In the genomic region with DNA sequence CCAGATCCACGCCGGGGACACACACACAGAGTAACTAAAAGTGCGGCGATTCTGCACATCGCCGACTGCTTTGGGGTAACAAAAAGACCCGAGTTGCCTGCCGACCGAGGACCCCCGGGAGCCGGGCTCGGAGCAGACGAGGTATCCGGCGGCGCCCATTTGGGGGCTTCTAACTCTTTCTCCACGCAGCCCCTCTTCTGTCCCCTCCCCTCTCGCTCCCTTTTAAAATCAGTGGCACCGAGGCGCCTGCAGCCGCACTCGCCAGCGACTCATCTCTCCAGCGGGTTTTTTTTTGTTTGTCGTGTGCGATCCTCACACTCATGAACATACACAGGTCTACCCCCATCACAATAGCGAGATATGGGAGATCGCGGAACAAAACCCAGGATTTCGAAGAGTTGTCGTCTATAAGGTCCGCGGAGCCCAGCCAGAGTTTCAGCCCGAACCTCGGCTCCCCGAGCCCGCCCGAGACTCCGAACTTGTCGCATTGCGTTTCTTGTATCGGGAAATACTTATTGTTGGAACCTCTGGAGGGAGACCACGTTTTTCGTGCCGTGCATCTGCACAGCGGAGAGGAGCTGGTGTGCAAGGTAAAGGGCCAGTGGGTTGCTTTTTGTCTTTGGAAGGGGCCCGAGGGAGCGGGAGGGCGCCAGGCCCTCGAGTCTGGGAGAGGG, we compare ENCODE assay signal across 8 cellular contexts. TPM values are rescaled to one million over a fixed set of nuclear protein-coding genes. Genes with fewer than 3 reads are reported as not detected.
DNase-seq lines count a peak whose midpoint lies in the region; ATAC-seq and TF ChIP-seq lines count a peak whose summit lies in the region.

No MANE protein-coding gene starts in this region.

- H4K20me1 ChIP-seq in mammary epithelial cell (ENCODE audit: insufficient read depth, low read length), result no peaks in the 10 kb centered on the region

- ATAC-seq in heart left ventricle (no peak), left cardiac atrium (no peak), left lobe of liver (peak; percentile 1)
- ATAC-seq in stimulated activated effector memory CD8-positive, alpha-beta T cell treated with anti-CD3 and anti-CD28 coated beads, Interleukin-12 subunit alpha, Interleukin-12 subunit beta, amount 100 ng/mL, for 72 hours, result peak; percentile 11

- TF ChIP-seq CTCF in heart left ventricle (IDR thresholded peaks at IDR 0.05) (no peak), mammary epithelial cell (conservative IDR thresholded peaks at IDR 0.05 in 1 of 2, IDR thresholded peaks at IDR 0.05 in 1 of 2; ENCODE audit: extremely low read depth in 1 of 2, insufficient read depth in 1 of 2, low read depth in 1 of 2, low read length in 2 of 2) (no peak)

- no peak for TF ChIP-seq POLR2A in heart left ventricle (IDR thresholded peaks at IDR 0.05)

- in situ Hi-C loops in mammary epithelial cell (cut with MboI; ENCODE audit: low sequenced_read_pairs in 2 of 2), result loop anchor here (10.0 to 25.0 kb wide), 6 partner anchors 256 to 883 kb away; no protein-coding TSS in a partner anchor

- WGBS in heart left ventricle, 4 donors, result 0% methylated on average over 36 to 50 of the region's 50 CpGs
- WGBS in mammary epithelial cell (ENCODE audit: low coverage, missing lambda C conversion rate), result 1% methylated on average over 27 of the region's 50 CpGs

- H3K9me3 Mint-ChIP-seq in stimulated activated effector memory CD8-positive, alpha-beta T cell treated with anti-CD3 and anti-CD28 coated beads, Interleukin-12 subunit alpha, Interleukin-12 subunit beta, amount 100 ng/mL, for 72 hours, result no peaks in the 10 kb centered on the region

- H3K9me3 ChIP-seq in heart left ventricle (no peaks in the 10 kb centered on the region), SK-N-MC (ENCODE audit: low read depth, low read length) (no peaks in the 10 kb centered on the region), mammary epithelial cell (replicated peaks; ENCODE audit: insufficient read depth, low read length) (no peaks in the 10 kb centered on the region)

- peaks cover 56% of the 10 kb centered on the region for H3K79me2 ChIP-seq in mammary epithelial cell (ENCODE audit: insufficient read depth, low read length)

- CTCF ChIA-PET in mammary epithelial cell (lab: Charles Lee; ENCODE audit: low non-redundant PET), result interaction anchor here (0.6 to 2.1 kb wide), 7 partner anchors 139 to 766 kb away, joined by 3 to 16 read pairs (median 4); no protein-coding TSS in a partner anchor

- dilution Hi-C loops in mammary epithelial cell (cut with HindIII; ENCODE audit: low sequenced_read_pairs), result no loop called here

- DNase-seq in heart left ventricle, result peak in 1 of 5 donors; percentile 33
- DNase-seq in left cardiac atrium, result no peak
- no peak for DNase-seq in SK-N-MC (ENCODE audit: low read depth, low spot score)
- peak; percentile 47 for DNase-seq in mammary epithelial cell
- no peak for DNase-seq in left lobe of liver (ENCODE audit: low spot score)
- peak in 1 of 2 donors; percentile 64 for DNase-seq in stimulated activated effector memory CD8-positive, alpha-beta T cell treated with anti-CD3 and anti-CD28 coated beads, Interleukin-12 subunit alpha, Interleukin-12 subunit beta, amount 100 ng/mL, for 72 hours (ENCODE audit: low spot score in 2 of 2)
- no peak for DNase-seq in GDM1 (lab: John Stamatoyannopoulos, UW)
- DNase-seq in SKM-1 (lab: John Stamatoyannopoulos, UW; ENCODE audit: unreplicated experiment), result no peak

- intact Hi-C loops in heart left ventricle (cut with DNase I), result loop anchor here (1.0 to 10.0 kb wide), 36 partner anchors 89 to 891 kb away; no protein-coding TSS in a partner anchor
- intact Hi-C loops in left cardiac atrium (cut with DNase I), result loop anchor here (2.0 to 10.0 kb wide), 7 partner anchors 173 to 886 kb away; no protein-coding TSS in a partner anchor
- intact Hi-C loops in mammary epithelial cell (cut with micrococcal nuclease), result loop anchor here (1.0 to 5.0 kb wide), 9 partner anchors 131 to 888 kb away; no protein-coding TSS in a partner anchor

- no TSS peak for BruUV-seq in mammary epithelial cell (replicated peaks; lab: Mats Ljungman, UMichigan)

- H3K36me3 ChIP-seq in heart left ventricle (peaks cover 0 to 7% (median 3%) of the 10 kb centered on the region in 9 donors), SK-N-MC (ENCODE audit: insufficient read depth, low read length) (peaks cover 5% of the 10 kb centered on the region; the same call in 1 of the 2 replicates), mammary epithelial cell (ENCODE audit: insufficient read depth, low read length) (no peaks in the 10 kb centered on the region)

- H3K4me3 ChIP-seq in heart left ventricle, result peak overlapping the region; percentile 68 to 97 (median 87)
- peak overlapping the region; percentile 89 for H3K4me3 ChIP-seq in SK-N-MC
- peak overlapping the region; percentile 76 to 89 (median 87) for H3K4me3 ChIP-seq in mammary epithelial cell (replicated peaks in 1 of 3; ENCODE audit: insufficient read depth in 1 of 3, low read depth in 2 of 3, low read length in 3 of 3)

- H3K27ac Mint-ChIP-seq in stimulated activated effector memory CD8-positive, alpha-beta T cell treated with anti-CD3 and anti-CD28 coated beads, Interleukin-12 subunit alpha, Interleukin-12 subunit beta, amount 100 ng/mL, for 72 hours, result peak overlapping the region; percentile 88

- H3K27ac ChIP-seq in heart left ventricle (peak overlapping the region; percentile 90 to 100 (median 96)), SK-N-MC (0 out of 2 replicates have a peak overlapping the region, but pooled peaks have one; percentile 61), mammary epithelial cell (ENCODE audit: insufficient read depth, low read depth, low read length) (peak overlapping the region; percentile 23)

- peak overlapping the region; percentile 89 for H2AFZ ChIP-seq in mammary epithelial cell (ENCODE audit: low read depth, low read length)

- no peaks in the 10 kb centered on the region for H3K27me3 ChIP-seq in heart left ventricle
- H3K27me3 ChIP-seq in mammary epithelial cell (ENCODE audit: insufficient read depth, low read length), result no peaks in the 10 kb centered on the region

- H3K9ac ChIP-seq in SK-N-MC (ENCODE audit: insufficient read length), result peak overlapping the region; percentile 79
- H3K9ac ChIP-seq in mammary epithelial cell (ENCODE audit: insufficient read depth, low read length), result peak overlapping the region; percentile 61

- peaks cover 71% of the 10 kb centered on the region for H3K4me1 Mint-ChIP-seq in stimulated activated effector memory CD8-positive, alpha-beta T cell treated with anti-CD3 and anti-CD28 coated beads, Interleukin-12 subunit alpha, Interleukin-12 subunit beta, amount 100 ng/mL, for 72 hours

- H3K4me3 Mint-ChIP-seq in stimulated activated effector memory CD8-positive, alpha-beta T cell treated with anti-CD3 and anti-CD28 coated beads, Interleukin-12 subunit alpha, Interleukin-12 subunit beta, amount 100 ng/mL, for 72 hours, result peak overlapping the region; percentile 98

- peaks cover 0 to 54% (median 37%) of the 10 kb centered on the region in 12 donors for H3K4me1 ChIP-seq in heart left ventricle
- H3K4me1 ChIP-seq in mammary epithelial cell (ENCODE audit: insufficient read depth, low read length), result peaks cover 51% of the 10 kb centered on the region

- H3K4me2 ChIP-seq in mammary epithelial cell (ENCODE audit: insufficient read depth, low read depth, low read length), result peak overlapping the region; percentile 90

- peaks cover 27% of the 10 kb centered on the region for H3K36me3 Mint-ChIP-seq in stimulated activated effector memory CD8-positive, alpha-beta T cell treated with anti-CD3 and anti-CD28 coated beads, Interleukin-12 subunit alpha, Interleukin-12 subunit beta, amount 100 ng/mL, for 72 hours

RNA-seq across cellular contexts. Expression of gene TRIB2, which starts 1.4 kb away (rescaled TPM):
- total RNA-seq in heart left ventricle (100 to 1,000 TPM in 1 of 9 donors, 10 to 100 TPM in 8; 34.3 to 140 (median 41.4) TPM), left cardiac atrium (10 to 100 TPM; 32.5 to 43.6 TPM), mammary epithelial cell (10 to 100 TPM in 1 of 2 donors, 1 to 10 TPM in 1; 9.0 to 30.7 TPM), left lobe of liver (13.8 TPM)
- polyA plus RNA-seq in heart left ventricle (10 to 100 TPM; 31.2 to 45.3 TPM), mammary epithelial cell (10.9 TPM)
- 45.0 TPM for polyA minus RNA-seq in mammary epithelial cell

Comparison
In these comparisons a context has a peak if more than half of its experiments do, and no peak if none do; other contexts are left out.
1. ATAC-seq: peak in left lobe of liver (single experiment) and stimulated activated effector memory CD8-positive, alpha-beta T cell treated with anti-CD3 and anti-CD28 coated beads, Interleukin-12 subunit alpha, Interleukin-12 subunit beta, amount 100 ng/mL, for 72 hours (single experiment); none in heart left ventricle (0 of 4) and left cardiac atrium (0 of 2).
2. H3K27ac ChIP-seq: peak in every context shown above with its lines; median percentile 96 in heart left ventricle; 61 in SK-N-MC; 23 in mammary epithelial cell.
3. Peak in every context shown above with its lines, with median percentiles within 50 percentile points of each other: H3K4me3 ChIP-seq.